8 cellular contexts compared by ENCODE assay signal in genomic region chr7:6395898-6396582, GRCh38. TPM values are rescaled to one million over a fixed set of nuclear protein-coding genes. Genes with fewer than 3 reads are reported as not detected.
DNase-seq lines count a peak whose midpoint lies in the region; ATAC-seq and TF ChIP-seq lines count a peak whose summit lies in the region.

No MANE protein-coding gene starts in this region.

- no peaks in the 10 kb centered on the region for H3K27me3 Mint-ChIP-seq in activated CD4-positive, alpha-beta memory T cell treated with anti-CD3 and anti-CD28 coated beads, Interleukin-2, amount 10 ng/mL, durations not matched to agents 7 days and 5 days
- H3K27me3 Mint-ChIP-seq in progenitor cell of endocrine pancreas, result no peaks in the 10 kb centered on the region

- peak overlapping the region; percentile 16 for H3K27ac Mint-ChIP-seq in activated CD4-positive, alpha-beta memory T cell treated with anti-CD3 and anti-CD28 coated beads, Interleukin-2, amount 10 ng/mL, durations not matched to agents 7 days and 5 days
- peak overlapping the region; percentile 87 for H3K27ac Mint-ChIP-seq in progenitor cell of endocrine pancreas

- WGBS in GM23248 (ENCODE audit: low coverage in 1 of 2, low lambda C conversion rate in 2 of 2, missing lambda C conversion rate in 2 of 2), 2 experiments, result 81 to 89% methylated on average over 23 of the region's 23 CpGs

- H3K9me2 ChIP-seq in GM23248 (ENCODE audit: insufficient read depth), result no peaks in the 10 kb centered on the region

- no peak overlapping the region for H3K4me2 ChIP-seq in GM23248 (ENCODE audit: unreplicated experiment)

- no peak overlapping the region for H3K9ac ChIP-seq in GM23248

- H3K36me3 Mint-ChIP-seq in activated CD4-positive, alpha-beta memory T cell treated with anti-CD3 and anti-CD28 coated beads, Interleukin-2, amount 10 ng/mL, durations not matched to agents 7 days and 5 days (ENCODE audit: low read depth), result peaks cover 59% of the 10 kb centered on the region
- peaks cover 28% of the 10 kb centered on the region for H3K36me3 Mint-ChIP-seq in progenitor cell of endocrine pancreas (ENCODE audit: insufficient read depth)

- DNase-seq in GM23248, result no peak
- DNase-seq in activated CD4-positive, alpha-beta memory T cell treated with anti-CD3 and anti-CD28 coated beads, Interleukin-2, amount 10 ng/mL, durations not matched to agents 7 days and 5 days, result no peak
- DNase-seq in Right ventricle myocardium superior, result peak; percentile 75
- no peak for DNase-seq in progenitor cell of endocrine pancreas (ENCODE audit: low spot score, unreplicated experiment)
- no peak for DNase-seq in NCI-H1930 (lab: John Stamatoyannopoulos, UW)
- no peak for DNase-seq in ecto neural progenitor cell (ENCODE audit: low spot score)
- no peak for DNase-seq in NCI-H526 (lab: John Stamatoyannopoulos, UW)

- peaks cover 59% of the 10 kb centered on the region for H4K20me1 ChIP-seq in GM23248 (ENCODE audit: insufficient read depth)

- in situ Hi-C loops in GM23248 (cut with MboI), result no loop called here

- intact Hi-C loops in Right ventricle myocardium superior (cut with DNase I), result no loop called here

- no peak for TF ChIP-seq CTCF in progenitor cell of endocrine pancreas (IDR thresholded peaks at IDR 0.05; ENCODE audit: unreplicated experiment)

- peak overlapping the region; percentile 14; the same call in 1 of the 2 replicates for H3K27ac ChIP-seq in GM23248

- no peaks in the 10 kb centered on the region for H3K9me3 ChIP-seq in GM23248 (ENCODE audit: low read depth)

- POLR2A ChIA-PET in activated CD4-positive, alpha-beta memory T cell treated with anti-CD3 and anti-CD28 coated beads, Interleukin-2, amount 10 ng/mL, durations not matched to agents 7 days and 5 days (lab: Charles Lee), result interaction anchor here (1.0 kb wide), 1 partner anchor 9 kb away, joined by 3 read pairs; no protein-coding TSS in a partner anchor

- H3K79me2 ChIP-seq in GM23248 (ENCODE audit: insufficient read depth), result peaks cover 100% of the 10 kb centered on the region

- H3K4me1 Mint-ChIP-seq in activated CD4-positive, alpha-beta memory T cell treated with anti-CD3 and anti-CD28 coated beads, Interleukin-2, amount 10 ng/mL, durations not matched to agents 7 days and 5 days, result peaks cover 68% of the 10 kb centered on the region
- H3K4me1 Mint-ChIP-seq in progenitor cell of endocrine pancreas (ENCODE audit: low read depth), result peaks cover 38% of the 10 kb centered on the region

- no peaks in the 10 kb centered on the region for H3K9me3 Mint-ChIP-seq in activated CD4-positive, alpha-beta memory T cell treated with anti-CD3 and anti-CD28 coated beads, Interleukin-2, amount 10 ng/mL, durations not matched to agents 7 days and 5 days
- no peaks in the 10 kb centered on the region for H3K9me3 Mint-ChIP-seq in progenitor cell of endocrine pancreas (ENCODE audit: low read depth)

- H3K4me3 ChIP-seq in GM23248, result no peak overlapping the region

- no peak overlapping the region for H2AFZ ChIP-seq in GM23248

- no peaks in the 10 kb centered on the region for H3K27me3 ChIP-seq in GM23248 (replicated peaks; ENCODE audit: insufficient read depth)

- peaks cover 47% of the 10 kb centered on the region for H3K4me1 ChIP-seq in GM23248 (ENCODE audit: insufficient read depth)

- H3F3A ChIP-seq in GM23248 (ENCODE audit: insufficient read depth), result peaks cover 53% of the 10 kb centered on the region

- no peak overlapping the region for H3K4me3 Mint-ChIP-seq in activated CD4-positive, alpha-beta memory T cell treated with anti-CD3 and anti-CD28 coated beads, Interleukin-2, amount 10 ng/mL, durations not matched to agents 7 days and 5 days
- H3K4me3 Mint-ChIP-seq in progenitor cell of endocrine pancreas (ENCODE audit: low read depth), result no peak overlapping the region

- H3K36me3 ChIP-seq in GM23248 (ENCODE audit: low read depth), result peaks cover 41% of the 10 kb centered on the region

- CTCF ChIA-PET in activated CD4-positive, alpha-beta memory T cell treated with anti-CD3 and anti-CD28 coated beads, Interleukin-2, amount 10 ng/mL, durations not matched to agents 7 days and 5 days (lab: Charles Lee), result no interaction called here

- ATAC-seq in Right ventricle myocardium superior (ENCODE audit: poor library complexity) (peak; percentile 36), GM18519 (IDR thresholded peaks at IDR 0.05; ENCODE audit: low FRiP score, unreplicated experiment) (no peak)

RNA-seq across cellular contexts. Expression of gene RAC1, which starts 21.7 kb away (rescaled TPM):
- 68.8 and 95.4 TPM in 2 replicates for total RNA-seq in GM23248 (2014; rRNA removed; shearing (Covaris generic))
- 612 and 613 TPM in 2 replicates for polyA plus RNA-seq in GM23248 (2016; fragmentation: Nextera tagmentation; extraction: Ambion mirVana)
- total RNA-seq in activated CD4-positive, alpha-beta memory T cell treated with anti-CD3 and anti-CD28 coated beads, Interleukin-2, amount 10 ng/mL, durations not matched to agents 7 days and 5 days, result 100 to 1,000 TPM; 153 to 155 TPM
- total RNA-seq in Right ventricle myocardium superior (124 TPM), progenitor cell of endocrine pancreas (203 and 210 TPM in 2 replicates)

RNA-seq across cellular contexts. Expression of gene FAM220A, which starts 47.3 kb away (rescaled TPM):
- total RNA-seq in GM23248 (2014; rRNA removed; shearing (Covaris generic)), result 18.0 and 23.7 TPM in 2 replicates
- 21.0 and 21.1 TPM in 2 replicates for polyA plus RNA-seq in GM23248 (2016; fragmentation: Nextera tagmentation; extraction: Ambion mirVana)
- 10 to 100 TPM in 1 of 2 experiments, 1 to 10 TPM in 1; 9.0 to 10.6 TPM for total RNA-seq in activated CD4-positive, alpha-beta memory T cell treated with anti-CD3 and anti-CD28 coated beads, Interleukin-2, amount 10 ng/mL, durations not matched to agents 7 days and 5 days
- total RNA-seq in Right ventricle myocardium superior, result 31.8 TPM
- total RNA-seq in progenitor cell of endocrine pancreas, result 17.3 and 18.0 TPM in 2 replicates

RNA-seq across cellular contexts. Expression of gene DAGLB, which starts 51.7 kb away (rescaled TPM):
- total RNA-seq in GM23248 (2014; rRNA removed; shearing (Covaris generic)), result 31.7 and 37.6 TPM in 2 replicates
- 24.8 and 26.7 TPM in 2 replicates for polyA plus RNA-seq in GM23248 (2016; fragmentation: Nextera tagmentation; extraction: Ambion mirVana)
- 10 to 100 TPM; 15.7 to 16.5 TPM for total RNA-seq in activated CD4-positive, alpha-beta memory T cell treated with anti-CD3 and anti-CD28 coated beads, Interleukin-2, amount 10 ng/mL, durations not matched to agents 7 days and 5 days
- total RNA-seq in Right ventricle myocardium superior (8.1 TPM), progenitor cell of endocrine pancreas (30.3 and 31.2 TPM in 2 replicates)
